Comparison of ENCODE assay signal across 20 cellular contexts in genomic region chr4:28482580-28482979, GRCh38.
DNase-seq lines count a peak whose midpoint lies in the region; ATAC-seq, FAIRE-seq and TF ChIP-seq lines count a peak whose summit lies in the region.
"Had no signal": no experiment of that assay in that cellular context is flagged by ENCODE, and none has a peak within 500 bp of the region (broad histone marks: within the 10 kb centered on the region; RNA-seq: fewer than 3 reads in every experiment).

No MANE protein-coding gene starts in this region.

- H3K9ac ChIP-seq in iPS-18a (ENCODE audit: low read length): no peak overlapping the region

- TF ChIP-seq CTCF in pancreas (IDR thresholded peaks at IDR 0.05): no peak

- no peak for ATAC-seq in pancreas
- ATAC-seq: HepG2 had no signal

- intact Hi-C loops in pancreas (cut with DNase I): no loop called here

- peak overlapping the region; percentile 1; the same call in 1 of the 2 replicates for H3K27ac ChIP-seq in SJCRH30
- peak overlapping the region; percentile 47 for H3K27ac ChIP-seq in iPS-18a (ENCODE audit: low read length)
- no peak overlapping the region for H3K27ac ChIP-seq in pancreas
- H3K27ac ChIP-seq: C4-2B had no signal

- FAIRE-seq in HTR-8/SVneo (lab: Jason Lieb, UNC): no peak
- no peak for FAIRE-seq in pancreas (lab: Jason Lieb, UNC)
- FAIRE-seq: HepG2 had no signal

- DNase-seq in HTR-8/SVneo (ENCODE audit: insufficient read length, low spot score) (peak; percentile 7), SJCRH30 (peak; percentile 19 to 46), renal cortical epithelial cell (ENCODE audit: low read depth) (peak; percentile 64), NCI-H1417 (lab: John Stamatoyannopoulos, UW) (no peak), AML-193 (lab: John Stamatoyannopoulos, UW) (no peak), pancreas (no peak)
- DNase-seq: CD8-positive, alpha-beta memory T cell; DMS 273 treated with DMSO at 0.1 percent for 48 hours; Karpas-422; MV-4-11; NCI-H1105; NCI-H146; NCI-H1930; NCI-H2107; NCI-H524 treated with DMSO at 0.1 percent for 48 hours; NCI-H774 had no signal

- H3K4me1 ChIP-seq in SJCRH30: peaks cover 9% of the 10 kb centered on the region; the same call in 1 of the 2 replicates
- peaks cover 31% of the 10 kb centered on the region for H3K4me1 ChIP-seq in iPS-18a (ENCODE audit: control insufficient read depth, low read depth, low read length)
- H3K4me1 ChIP-seq in pancreas: no peaks in the 10 kb centered on the region

- WGBS in pancreas, 2 donors: 38 to 39% methylated on average over 3 of the region's 3 CpGs

- H3K36me3 ChIP-seq in SJCRH30 (no peaks in the 10 kb centered on the region), iPS-18a (ENCODE audit: control insufficient read depth, low read depth, low read length) (no peaks in the 10 kb centered on the region), pancreas (no peaks in the 10 kb centered on the region)
- H3K36me3 ChIP-seq: HAP-1 had no signal

- H3K9me3 ChIP-seq in SJCRH30 (replicated peaks): peaks cover 6% of the 10 kb centered on the region; the same call in 1 of the 2 replicates
- H3K9me3 ChIP-seq in iPS-18a (ENCODE audit: control insufficient read depth, low read depth, low read length): no peaks in the 10 kb centered on the region
- no peaks in the 10 kb centered on the region for H3K9me3 ChIP-seq in pancreas
- H3K9me3 ChIP-seq: HAP-1 had no signal

- no peak overlapping the region for H3K4me3 ChIP-seq in SJCRH30
- no peak overlapping the region for H3K4me3 ChIP-seq in iPS-18a (ENCODE audit: low read length)
- no peak overlapping the region for H3K4me3 ChIP-seq in pancreas
- H3K4me3 ChIP-seq: HAP-1 had no signal

- H3K27me3 ChIP-seq in SJCRH30 (no peaks in the 10 kb centered on the region), iPS-18a (ENCODE audit: control insufficient read depth, insufficient read depth, low read length) (no peaks in the 10 kb centered on the region), pancreas (no peaks in the 10 kb centered on the region)

Comparison
In these comparisons a context has a peak if more than half of its experiments do, and no peak if none do; other contexts are left out.
1. DNase-seq: peak in HTR-8/SVneo (single experiment), SJCRH30 (2 of 2) and renal cortical epithelial cell (single experiment); none in NCI-H1417 (0 of 3), AML-193 (0 of 2) and pancreas (0 of 6).
2. H3K27ac ChIP-seq: peak in SJCRH30 (single experiment) and iPS-18a (single experiment); none in pancreas (0 of 4).